8 cellular contexts compared by ENCODE assay signal in the genomic region with DNA sequence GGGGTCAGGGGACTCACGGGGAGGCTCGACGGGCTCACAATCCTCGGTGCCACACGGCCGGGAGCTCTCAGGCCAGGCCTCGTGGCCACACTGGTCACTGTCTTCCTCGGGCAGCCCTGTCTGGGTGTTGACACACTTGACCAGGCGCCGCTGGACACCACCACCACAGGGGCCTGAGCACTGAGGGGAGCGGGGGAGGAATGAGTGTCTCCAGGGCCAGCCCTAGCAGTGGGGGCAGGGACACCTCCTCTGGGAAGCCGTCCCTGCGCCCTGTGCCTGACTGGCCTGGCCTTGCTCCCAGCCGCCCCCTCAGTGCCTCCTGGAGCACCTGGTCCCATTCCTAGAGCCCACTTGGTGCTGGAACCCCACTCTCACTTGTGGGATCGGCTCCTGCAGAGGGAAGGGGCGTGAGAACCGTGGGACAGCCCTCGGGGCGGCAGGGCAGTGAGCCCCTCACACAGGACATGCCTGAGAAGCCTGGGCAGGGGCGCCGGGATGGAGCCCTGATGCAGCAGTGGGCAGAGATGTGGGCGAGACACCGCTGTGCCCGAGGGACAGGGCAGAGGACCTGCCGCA. TPM values are rescaled to one million over a fixed set of nuclear protein-coding genes. Genes with fewer than 3 reads are reported as not detected.
DNase-seq lines count a peak whose midpoint lies in the region; ATAC-seq, FAIRE-seq and TF ChIP-seq lines count a peak whose summit lies in the region.
"Not testable (repeated sequence)": the region's sequence is repeated elsewhere in the genome, so short reads cannot be mapped to it uniquely, and the experiment has no call there.

No MANE protein-coding gene starts in this region.

- TF ChIP-seq POLR2A in endothelial cell of umbilical vein (IDR thresholded peaks at IDR 0.05; ENCODE audit: low read depth, low read length); spleen (IDR thresholded peaks at IDR 0.05): not testable (repeated sequence)

- intact Hi-C loops in activated CD8-positive, alpha-beta T cell treated with anti-CD3 and anti-CD28 coated beads for 36 hours (cut with micrococcal nuclease): loop anchor here (10.0 kb wide), 1 partner anchor 52 kb away; the partner anchor contains the start of gene ADAMTS7
- intact Hi-C loops in endothelial cell of umbilical vein (cut with micrococcal nuclease); spleen (cut with DNase I; ENCODE audit: low total_unique reads): not testable (repeated sequence)
- intact Hi-C loops in naive thymus-derived CD4-positive, alpha-beta T cell (cut with micrococcal nuclease): loop anchor here in 1 of 2 donors (5.0 kb wide), 1 partner anchor 325 kb away; the partner anchor contains the start of gene IREB2

- peaks cover 0 to 12% (median 0%) of the 10 kb centered on the region in 11 experiments; a peak in 2 of 22 replicates for H3K27me3 ChIP-seq in BLaER1 treated with 17β-estradiol and CSF1 and Interleukin-3, amounts not matched to agents 10 nM and 100 nM
- not testable (repeated sequence) for H3K27me3 ChIP-seq in endothelial cell of umbilical vein (ENCODE audit: control insufficient read depth in 2 of 2, insufficient read depth in 2 of 2, low read length in 2 of 2); naive thymus-derived CD4-positive, alpha-beta T cell (ENCODE audit: control insufficient read depth in 2 of 2, insufficient read depth in 2 of 2, low read length in 2 of 2); spleen (replicated peaks in 1 of 7)

- H3K27me3 Mint-ChIP-seq in T-helper 17 cell; activated CD8-positive, alpha-beta T cell treated with anti-CD3 and anti-CD28 coated beads for 36 hours; activated naive CD4-positive, alpha-beta T cell treated with anti-CD3 and anti-CD28 coated beads, Interleukin-2, amount 10 ng/mL, durations not matched to agents 7 days and 5 days; naive thymus-derived CD4-positive, alpha-beta T cell: not testable (repeated sequence)

- H3K9me1 ChIP-seq in endothelial cell of umbilical vein (replicated peaks; ENCODE audit: control insufficient read depth, extremely low read depth, insufficient read depth, low read length): not testable (repeated sequence)

- 78 to 94% (median 88%) methylated on average over 6 to 25 of the region's 25 CpGs for WGBS in spleen, 5 donors

- H3K36me3 Mint-ChIP-seq in T-helper 17 cell (ENCODE audit: low read depth); activated CD8-positive, alpha-beta T cell treated with anti-CD3 and anti-CD28 coated beads for 36 hours (ENCODE audit: low read depth); activated naive CD4-positive, alpha-beta T cell treated with anti-CD3 and anti-CD28 coated beads, Interleukin-2, amount 10 ng/mL, durations not matched to agents 7 days and 5 days; naive thymus-derived CD4-positive, alpha-beta T cell: not testable (repeated sequence)

- DNase-seq in T-helper 17 cell; activated CD8-positive, alpha-beta T cell treated with anti-CD3 and anti-CD28 coated beads for 36 hours; activated naive CD4-positive, alpha-beta T cell treated with anti-CD3 and anti-CD28 coated beads, Interleukin-2, amount 10 ng/mL, durations not matched to agents 7 days and 5 days; endothelial cell of umbilical vein (ENCODE audit: low read depth, low spot score); naive thymus-derived CD4-positive, alpha-beta T cell: not testable (repeated sequence)
- DNase-seq in left lobe of liver (ENCODE audit: low spot score) (peak; percentile 38), spleen (peak; percentile 81)

- dilution Hi-C loops in endothelial cell of umbilical vein (cut with MboI; ENCODE audit: extremely low pct_ligation_motif_present, low sequenced_read_pairs): not testable (repeated sequence)

- not testable (repeated sequence) for BruUV-seq in endothelial cell of umbilical vein (replicated peaks; lab: Mats Ljungman, UMichigan)

- H3K27ac ChIP-seq in BLaER1 treated with 17β-estradiol and CSF1 and Interleukin-3, amounts not matched to agents 10 nM and 100 nM: peak overlapping the region in 10 of 11 experiments; percentile 69 to 98 (median 89); a peak in 19 of 22 replicates
- H3K27ac ChIP-seq in endothelial cell of umbilical vein (ENCODE audit: insufficient read depth, low read depth, low read length): peak overlapping the region; percentile 85
- peak overlapping the region; percentile 67 for H3K27ac ChIP-seq in naive thymus-derived CD4-positive, alpha-beta T cell (ENCODE audit: low read depth, low read length)
- H3K27ac ChIP-seq in spleen: peak overlapping the region in 5 of 8 donors; percentile 44 to 86 (median 75)

- POLR2A ChIA-PET in activated CD8-positive, alpha-beta T cell treated with anti-CD3 and anti-CD28 coated beads for 36 hours (lab: Charles Lee); endothelial cell of umbilical vein (lab: Charles Lee): not testable (repeated sequence)
- POLR2A ChIA-PET in naive thymus-derived CD4-positive, alpha-beta T cell (lab: Charles Lee): interaction anchor here (2.1 kb wide), 1 partner anchor 110 kb away, joined by 12 read pairs; the partner anchor contains the start of gene MORF4L1

- H3K9me3 ChIP-seq in BLaER1 treated with 17β-estradiol and CSF1 and Interleukin-3, amounts not matched to agents 10 nM and 100 nM (replicated peaks in 1 of 11); T-helper 17 cell (ENCODE audit: control insufficient read depth, low read length, poor library complexity, severe bottlenecking); endothelial cell of umbilical vein (replicated peaks; ENCODE audit: control insufficient read depth, insufficient read depth, low read length); naive thymus-derived CD4-positive, alpha-beta T cell (ENCODE audit: control insufficient read depth in 2 of 3, low read length in 3 of 3); spleen: not testable (repeated sequence)

- peaks cover 78 to 100% (median 93%) of the 10 kb centered on the region in 10 experiments for H3K4me1 ChIP-seq in BLaER1 treated with 17β-estradiol and CSF1 and Interleukin-3, amounts not matched to agents 10 nM and 100 nM
- H3K4me1 ChIP-seq in endothelial cell of umbilical vein (ENCODE audit: control insufficient read depth, extremely low read depth, insufficient read depth, low read length) (peaks cover 22% of the 10 kb centered on the region), spleen (peaks cover 31 to 77% (median 51%) of the 10 kb centered on the region in 6 donors)
- H3K4me1 ChIP-seq in naive thymus-derived CD4-positive, alpha-beta T cell (ENCODE audit: control insufficient read depth in 2 of 2, insufficient read depth in 2 of 2, low read length in 2 of 2): peaks cover 15 to 22% of the 10 kb centered on the region in 2 donors

- not testable (repeated sequence) for H3K79me2 ChIP-seq in endothelial cell of umbilical vein (ENCODE audit: control insufficient read depth, insufficient read depth, low read length)

- CTCF ChIA-PET in activated CD8-positive, alpha-beta T cell treated with anti-CD3 and anti-CD28 coated beads for 36 hours (lab: Charles Lee): not testable (repeated sequence)
- CTCF ChIA-PET in activated naive CD4-positive, alpha-beta T cell treated with anti-CD3 and anti-CD28 coated beads, Interleukin-2, amount 10 ng/mL, durations not matched to agents 7 days and 5 days (lab: Charles Lee): interaction anchor here (0.5 to 1.4 kb wide), 3 partner anchors 11 to 242 kb away, joined by 3 to 5 read pairs (median 4); no protein-coding TSS in a partner anchor
- CTCF ChIA-PET in endothelial cell of umbilical vein (lab: Charles Lee): interaction anchor here (1.2 kb wide), 1 partner anchor 49 kb away, joined by 5 read pairs; the partner anchor contains the start of gene ADAMTS7
- CTCF ChIA-PET in naive thymus-derived CD4-positive, alpha-beta T cell (lab: Charles Lee): interaction anchor here (1.1 kb wide), 1 partner anchor 534 kb away, joined by 4 read pairs; no protein-coding TSS in a partner anchor

- not testable (repeated sequence) for H3K4me3 Mint-ChIP-seq in T-helper 17 cell; activated CD8-positive, alpha-beta T cell treated with anti-CD3 and anti-CD28 coated beads for 36 hours; activated naive CD4-positive, alpha-beta T cell treated with anti-CD3 and anti-CD28 coated beads, Interleukin-2, amount 10 ng/mL, durations not matched to agents 7 days and 5 days
- peak overlapping the region in 1 of 10 donors; percentile 74 for H3K4me3 Mint-ChIP-seq in naive thymus-derived CD4-positive, alpha-beta T cell

- H3K9me3 Mint-ChIP-seq in activated CD8-positive, alpha-beta T cell treated with anti-CD3 and anti-CD28 coated beads for 36 hours; activated naive CD4-positive, alpha-beta T cell treated with anti-CD3 and anti-CD28 coated beads, Interleukin-2, amount 10 ng/mL, durations not matched to agents 7 days and 5 days; naive thymus-derived CD4-positive, alpha-beta T cell: not testable (repeated sequence)

- H3K27ac Mint-ChIP-seq in T-helper 17 cell: peak overlapping the region; percentile 85
- H3K27ac Mint-ChIP-seq in activated CD8-positive, alpha-beta T cell treated with anti-CD3 and anti-CD28 coated beads for 36 hours: peak overlapping the region; percentile 89
- peak overlapping the region; percentile 90 for H3K27ac Mint-ChIP-seq in activated naive CD4-positive, alpha-beta T cell treated with anti-CD3 and anti-CD28 coated beads, Interleukin-2, amount 10 ng/mL, durations not matched to agents 7 days and 5 days
- peak overlapping the region in 6 of 9 donors; percentile 48 to 92 (median 88) for H3K27ac Mint-ChIP-seq in naive thymus-derived CD4-positive, alpha-beta T cell

- FAIRE-seq in endothelial cell of umbilical vein (lab: Jason Lieb, UNC): not testable (repeated sequence)

- not testable (repeated sequence) for TF ChIP-seq CTCF in activated CD8-positive, alpha-beta T cell treated with anti-CD3 and anti-CD28 coated beads for 36 hours (IDR thresholded peaks at IDR 0.05); endothelial cell of umbilical vein (IDR thresholded peaks at IDR 0.05; ENCODE audit: extremely low read depth in 1 of 2, insufficient read depth in 1 of 2, low read depth in 1 of 2, low read length in 2 of 2); spleen (IDR thresholded peaks at IDR 0.05 in 8 of 11, conservative IDR thresholded peaks at IDR 0.05 in 3 of 11)

- H3K4me1 Mint-ChIP-seq in T-helper 17 cell: peaks cover 11% of the 10 kb centered on the region
- peaks cover 22% of the 10 kb centered on the region for H3K4me1 Mint-ChIP-seq in activated CD8-positive, alpha-beta T cell treated with anti-CD3 and anti-CD28 coated beads for 36 hours (ENCODE audit: low read depth)
- H3K4me1 Mint-ChIP-seq in activated naive CD4-positive, alpha-beta T cell treated with anti-CD3 and anti-CD28 coated beads, Interleukin-2, amount 10 ng/mL, durations not matched to agents 7 days and 5 days: peaks cover 26% of the 10 kb centered on the region
- peaks cover 9 to 30% (median 21%) of the 10 kb centered on the region in 7 donors for H3K4me1 Mint-ChIP-seq in naive thymus-derived CD4-positive, alpha-beta T cell

- H3K36me3 ChIP-seq in BLaER1 treated with 17β-estradiol and CSF1 and Interleukin-3, amounts not matched to agents 10 nM and 100 nM; endothelial cell of umbilical vein (ENCODE audit: control insufficient read depth in 2 of 2, extremely low read depth in 1 of 2, insufficient read depth in 2 of 2, low read length in 2 of 2); naive thymus-derived CD4-positive, alpha-beta T cell (ENCODE audit: control insufficient read depth in 2 of 3, insufficient read depth in 3 of 3, low read length in 3 of 3); spleen: not testable (repeated sequence)

- peak overlapping the region; percentile 75 to 99 (median 94) for H3K4me2 ChIP-seq in BLaER1 treated with 17β-estradiol and CSF1 and Interleukin-3, amounts not matched to agents 10 nM and 100 nM
- not testable (repeated sequence) for H3K4me2 ChIP-seq in endothelial cell of umbilical vein (ENCODE audit: insufficient read depth, low read length)

- H3K9ac ChIP-seq in BLaER1 treated with 17β-estradiol and CSF1 and Interleukin-3, amounts not matched to agents 10 nM and 100 nM: peak overlapping the region in 9 of 11 experiments; percentile 40 to 85 (median 78); a peak in 17 of 22 replicates
- not testable (repeated sequence) for H3K9ac ChIP-seq in endothelial cell of umbilical vein (replicated peaks; ENCODE audit: extremely low read depth, insufficient read depth, low read length)

- not testable (repeated sequence) for H4K20me1 ChIP-seq in BLaER1 treated with 17β-estradiol and CSF1 and Interleukin-3, amounts not matched to agents 10 nM and 100 nM; endothelial cell of umbilical vein (replicated peaks; ENCODE audit: control insufficient read depth, extremely low read depth, insufficient read depth, low read length)

- ATAC-seq in T-helper 17 cell; activated CD8-positive, alpha-beta T cell treated with anti-CD3 and anti-CD28 coated beads for 36 hours; naive thymus-derived CD4-positive, alpha-beta T cell: not testable (repeated sequence)
- peak; percentile 6 for ATAC-seq in left lobe of liver

- H3K4me3 ChIP-seq in BLaER1 treated with 17β-estradiol and CSF1 and Interleukin-3, amounts not matched to agents 10 nM and 100 nM: peak overlapping the region in 4 of 10 experiments; percentile 33 to 50 (median 43); a peak in 5 of 20 replicates
- not testable (repeated sequence) for H3K4me3 ChIP-seq in endothelial cell of umbilical vein (replicated peaks in 1 of 3; ENCODE audit: insufficient read depth in 1 of 3, low read depth in 1 of 3, low read length in 3 of 3); spleen
- peak overlapping the region; percentile 73 for H3K4me3 ChIP-seq in naive thymus-derived CD4-positive, alpha-beta T cell (ENCODE audit: low read length)

- not testable (repeated sequence) for H2AFZ ChIP-seq in endothelial cell of umbilical vein (ENCODE audit: low read depth, low read length)

RNA-seq across cellular contexts. Expression of gene ADAMTS7, which starts 48.8 kb away (rescaled TPM):
- not detected for total RNA-seq in T-helper 17 cell
- under 1 TPM; 0.23 to 0.60 TPM for total RNA-seq in activated CD8-positive, alpha-beta T cell treated with anti-CD3 and anti-CD28 coated beads for 36 hours
- total RNA-seq in endothelial cell of umbilical vein: 56.4 and 64.7 TPM in 2 replicates
- 49.6 and 58.5 TPM in 2 replicates for polyA plus RNA-seq in endothelial cell of umbilical vein
- polyA plus RNA-seq in endothelial cell of umbilical vein (2011; cell fraction: cytosol; rRNA removed): 23.3 and 33.3 TPM in 2 replicates
- 120 and 126 TPM in 2 replicates for polyA plus RNA-seq in endothelial cell of umbilical vein (2011; cell fraction: nucleus; rRNA removed)
- polyA plus RNA-seq in endothelial cell of umbilical vein (2012): 24.0 and 41.2 TPM in 2 replicates
- 42.4 and 45.1 TPM in 2 replicates for polyA minus RNA-seq in endothelial cell of umbilical vein
- 0.41 TPM for polyA minus RNA-seq in endothelial cell of umbilical vein (2011; cell fraction: cytosol; rRNA and poly(A)+ RNA removed)
- polyA minus RNA-seq in endothelial cell of umbilical vein (2011; cell fraction: nucleus; rRNA and poly(A)+ RNA removed): 40.9 and 62.8 TPM in 2 replicates
- total RNA-seq in left lobe of liver: 0.86 TPM
- 1 to 10 TPM in 1 of 5 experiments, not detected in 4; 1.5 TPM for total RNA-seq in naive thymus-derived CD4-positive, alpha-beta T cell
- not detected for polyA plus RNA-seq in naive thymus-derived CD4-positive, alpha-beta T cell
- total RNA-seq in spleen: 10 to 100 TPM in 1 of 7 donors, 1 to 10 TPM in 6; 3.4 to 15.0 (median 8.3) TPM
- polyA plus RNA-seq in spleen: 1 to 10 TPM in 2 of 3 donors, under 1 TPM in 1; 0.47 to 8.4 (median 2.2) TPM
